Comparison of ENCODE assay signal across 33 cellular contexts in the genomic region with DNA sequence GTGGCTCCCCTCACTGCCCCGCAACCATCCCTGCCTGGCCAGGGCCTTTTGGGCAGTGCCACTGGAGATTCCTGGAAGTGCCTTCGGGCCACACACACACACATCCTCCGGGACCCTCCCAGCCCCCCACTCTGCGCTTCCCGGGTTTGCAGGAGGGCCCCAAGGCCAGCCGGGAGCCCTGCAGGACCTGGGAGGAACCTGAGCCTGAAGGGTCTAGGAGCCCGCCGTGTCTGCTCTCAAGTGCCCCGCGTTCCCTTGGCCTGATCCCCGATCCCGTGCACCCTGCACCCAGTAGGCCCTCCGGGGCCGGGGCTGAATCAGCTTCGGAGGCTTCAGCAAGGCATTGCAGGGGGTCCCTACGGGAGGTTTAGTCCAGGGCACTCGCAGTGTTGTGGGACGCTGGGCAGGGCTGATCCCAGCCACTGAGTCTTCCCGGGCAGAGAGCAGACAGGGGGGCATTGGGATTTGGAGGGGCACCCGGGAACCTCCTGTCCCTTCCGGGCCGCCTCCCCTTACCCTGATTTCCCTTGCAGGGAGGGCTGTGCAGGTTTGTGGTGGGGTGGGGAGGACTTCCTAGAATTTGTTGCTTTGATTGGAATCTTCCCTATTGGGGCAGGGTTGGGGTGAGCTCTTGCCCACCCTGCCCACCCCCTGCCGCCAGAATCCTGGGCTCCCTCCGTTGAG. TPM values are rescaled to one million over a fixed set of nuclear protein-coding genes. Genes with fewer than 3 reads are reported as not detected.
A peak's percentile ranks its signal among the peaks of the same experiment; 100 is the strongest.
DNase-seq lines count a peak whose midpoint lies in the region; ATAC-seq, FAIRE-seq and TF ChIP-seq lines count a peak whose summit lies in the region.
"Had no signal": no experiment of that assay in that cellular context is flagged by ENCODE, and none has a peak within 500 bp of the region (broad histone marks: within the 10 kb centered on the region; RNA-seq: fewer than 3 reads in every experiment).

No MANE protein-coding gene starts in this region.

- H3K9me3 Mint-ChIP-seq in nephron progenitor cell: no peaks in the 10 kb centered on the region
- H3K9me3 Mint-ChIP-seq: activated naive CD8-positive, alpha-beta T cell treated with anti-CD3 and anti-CD28 coated beads, Interleukin-2, amount 10 ng/mL, durations not matched to agents 7 days and 5 days; activated T-helper 2 cell treated with anti-CD3 and anti-CD28 coated beads, Interferon-gamma antibody, Interleukin-2, Interleukin-4, amounts not matched to agents 10 μg/mL and 5 μg/mL and 100 μg/mL, durations not matched to agents 14 hours and 24 hours and 36 hours; stimulated activated effector memory CD8-positive, alpha-beta T cell treated with anti-CD3 and anti-CD28 coated beads, Interleukin-12 subunit alpha, Interleukin-12 subunit beta, amount 100 ng/mL, for 72 hours; T-helper 2 cell treated with Interferon-gamma antibody and Interleukin-4, amounts not matched to agents 5 μg/mL and 100 μg/mL, for 36 hours had no signal

- TF ChIP-seq POLR2A in HepG2 (IDR thresholded peaks at IDR 0.05; ENCODE audit: insufficient read depth in 1 of 2, low read depth in 2 of 2, low read length in 2 of 2): no peak
- TF ChIP-seq POLR2A in right lobe of liver (IDR thresholded peaks at IDR 0.05): no peak
- no peak for TF ChIP-seq POLR2A in H1 (IDR thresholded peaks at IDR 0.05; ENCODE audit: control extremely low read depth in 1 of 2, low read depth in 2 of 2, low read length in 2 of 2)
- no peak for TF ChIP-seq POLR2A in body of pancreas (IDR thresholded peaks at IDR 0.05)
- TF ChIP-seq POLR2A in gastroesophageal sphincter (IDR thresholded peaks at IDR 0.05): no peak

- H2AFZ ChIP-seq in HepG2 (ENCODE audit: low read length) (no peak overlapping the region), H1 (ENCODE audit: low read length) (no peak overlapping the region)
- H2AFZ ChIP-seq: GM23248 had no signal

- TF ChIP-seq CTCF in HepG2 (CRISPR knock-in tag; IDR thresholded peaks at IDR 0.05) (no peak), right lobe of liver (IDR thresholded peaks at IDR 0.05) (no peak), H1 (IDR thresholded peaks at IDR 0.05; ENCODE audit: control extremely low read depth in 1 of 3, insufficient read depth in 1 of 3, low read depth in 1 of 3, low read length in 3 of 3) (no peak), nephron progenitor cell (IDR thresholded peaks at IDR 0.05) (no peak), body of pancreas (IDR thresholded peaks at IDR 0.05) (no peak), gastroesophageal sphincter (IDR thresholded peaks at IDR 0.05) (no peak)

- FAIRE-seq in HepG2 (lab: Jason Lieb, UNC): no peak
- FAIRE-seq in H1 (lab: Jason Lieb, UNC): no peak
- FAIRE-seq: A549, astrocyte, RCC 7860, small intestine, urothelium cell line had no signal

- H3K36me3 Mint-ChIP-seq in nephron progenitor cell (ENCODE audit: low read depth): no peaks in the 10 kb centered on the region
- H3K36me3 Mint-ChIP-seq: activated naive CD8-positive, alpha-beta T cell treated with anti-CD3 and anti-CD28 coated beads, Interleukin-2, amount 10 ng/mL, durations not matched to agents 7 days and 5 days; stimulated activated effector memory CD8-positive, alpha-beta T cell treated with anti-CD3 and anti-CD28 coated beads, Interleukin-12 subunit alpha, Interleukin-12 subunit beta, amount 100 ng/mL, for 72 hours had no signal

- DNase-seq in HepG2 (ENCODE audit: low spot score) (no peak), right lobe of liver (no peak), H1 (ENCODE audit: low read depth in 1 of 2, low spot score in 2 of 2) (peak in 1 of 2 experiments; percentile 66), nephron progenitor cell (no peak), body of pancreas (no peak), cerebellum (ENCODE audit: low spot score) (no peak), COLO829 (ENCODE audit: low spot score) (no peak)
- DNase-seq: activated naive CD8-positive, alpha-beta T cell treated with anti-CD3 and anti-CD28 coated beads, Interleukin-2, amount 10 ng/mL, durations not matched to agents 7 days and 5 days; BE2C; COR-L47; DMS79 treated with DMSO at 0.1 percent for 48 hours; GM23248; heart right ventricle; Kasumi-1; NCI-H1048; NCI-H1930; NCI-H526 treated with DMSO at 0.1 percent for 48 hours; small intestine; substantia nigra had no signal

- H3K79me2 ChIP-seq in HepG2 (ENCODE audit: insufficient read depth, low read length) (no peaks in the 10 kb centered on the region), H1 (ENCODE audit: control insufficient read depth in 1 of 2, insufficient read depth in 2 of 2, low read length in 2 of 2) (no peaks in the 10 kb centered on the region)

- no peaks in the 10 kb centered on the region; the same call in 1 of the 2 replicates for H3K23me2 ChIP-seq in H1 (ENCODE audit: low read depth, low read length)

- H3K9ac ChIP-seq in HepG2 (ENCODE audit: insufficient read depth, low read depth, low read length) (no peak overlapping the region), H1 (replicated peaks in 1 of 4; ENCODE audit: extremely low read depth in 1 of 4, low read depth in 3 of 4, low read length in 3 of 4) (no peak overlapping the region)
- H3K9ac ChIP-seq: GM23248 had no signal

- TF ChIP-seq EP300 in HepG2 (IDR thresholded peaks at IDR 0.05; ENCODE audit: low read depth in 2 of 2, low read length in 2 of 2) (no peak), HepG2 (CRISPR knock-in tag; IDR thresholded peaks at IDR 0.05; ENCODE audit: borderline replicate concordance) (no peak), H1 (IDR thresholded peaks at IDR 0.05; ENCODE audit: borderline replicate concordance in 1 of 2, low read depth in 2 of 2, low read length in 2 of 2) (no peak), gastroesophageal sphincter (IDR thresholded peaks at IDR 0.05) (no peak)

- H3K36me3 ChIP-seq in HepG2 (replicated peaks in 1 of 2; ENCODE audit: control insufficient read depth in 1 of 2, insufficient read depth in 2 of 2, low read length in 2 of 2): no peaks in the 10 kb centered on the region
- H3K36me3 ChIP-seq in right lobe of liver: no peaks in the 10 kb centered on the region
- no peaks in the 10 kb centered on the region for H3K36me3 ChIP-seq in H1 (ENCODE audit: control insufficient read depth in 2 of 4, insufficient read depth in 4 of 4, low read length in 3 of 4)
- H3K36me3 ChIP-seq in body of pancreas (replicated peaks in 1 of 2; ENCODE audit: insufficient read depth in 1 of 2, low read depth in 2 of 2): no peaks in the 10 kb centered on the region
- H3K36me3 ChIP-seq in gastroesophageal sphincter: no peaks in the 10 kb centered on the region
- H3K36me3 ChIP-seq: BE2C, heart right ventricle, neutrophil had no signal

- TF ChIP-seq RAD21 in HepG2 (CRISPR knock-in tag; IDR thresholded peaks at IDR 0.05) (no peak), H1 (IDR thresholded peaks at IDR 0.05 in 1 of 2, conservative IDR thresholded peaks at IDR 0.05 in 1 of 2; ENCODE audit: low read depth in 2 of 2, low read length in 2 of 2) (no peak)

- intact Hi-C loops in HepG2 (cut with micrococcal nuclease; ENCODE audit: unreplicated experiment) (no loop called here), right lobe of liver (cut with DNase I) (no loop called here), body of pancreas (cut with DNase I) (no loop called here)

- CTCF ChIA-PET in HepG2 (lab: Yijun Ruan, JAX; ENCODE audit: low intra/inter-chr PET ratio, low total read pairs) (no interaction called here), H1 (lab: Charles Lee; ENCODE audit: partially characterized antibody) (interaction anchor here (1.1 to 7.8 kb wide), 6 partner anchors 13 to 153 kb away, joined by 4 to 50 read pairs (median 6); no protein-coding TSS in a partner anchor)

- POLR2A ChIA-PET in HepG2 (lab: Yijun Ruan, JAX): no interaction called here
- POLR2A ChIA-PET in H1 (lab: Charles Lee; ENCODE audit: partially characterized antibody): interaction anchor here (0.8 to 2.6 kb wide), 6 partner anchors 9 to 97 kb away, joined by 3 to 23 read pairs (median 6); no protein-coding TSS in a partner anchor

- peak overlapping the region; percentile 70 for H3K4ac ChIP-seq in H1 (replicated peaks; ENCODE audit: insufficient read length, low read depth, low read length)

- H2BK5ac ChIP-seq in H1 (ENCODE audit: low read depth, low read length): peak overlapping the region; percentile 80; the same call in 1 of the 2 replicates

- ATAC-seq in HepG2: no peak
- ATAC-seq in right lobe of liver: no peak
- no peak for ATAC-seq in body of pancreas
- no peak for ATAC-seq in gastroesophageal sphincter
- ATAC-seq: heart right ventricle; stimulated activated effector memory CD8-positive, alpha-beta T cell treated with anti-CD3 and anti-CD28 coated beads, Interleukin-12 subunit alpha, Interleukin-12 subunit beta, amount 100 ng/mL, for 72 hours had no signal

- peak overlapping the region; percentile 85 for H3K18ac ChIP-seq in H1 (ENCODE audit: extremely low read depth, low read length)

- H3K4me1 ChIP-seq in HepG2 (ENCODE audit: insufficient read depth, low read length) (peaks cover 56% of the 10 kb centered on the region), right lobe of liver (peaks cover 0 to 37% (median 7%) of the 10 kb centered on the region in 4 donors), H1 (replicated peaks in 1 of 4; ENCODE audit: control insufficient read depth in 3 of 4, insufficient read depth in 4 of 4, low read length in 3 of 4) (peaks cover 16 to 63% (median 51%) of the 10 kb centered on the region in 4 experiments), body of pancreas (peaks cover 30% of the 10 kb centered on the region), gastroesophageal sphincter (peaks cover 0 to 7% (median 0%) of the 10 kb centered on the region in 3 donors)

- H3K14ac ChIP-seq in H1 (ENCODE audit: insufficient read length): no peak overlapping the region

- no peaks in the 10 kb centered on the region for H3K9me3 ChIP-seq in HepG2 (ENCODE audit: low read length)
- no peaks in the 10 kb centered on the region for H3K9me3 ChIP-seq in right lobe of liver
- no peaks in the 10 kb centered on the region for H3K9me3 ChIP-seq in H1 (ENCODE audit: insufficient read depth in 2 of 2, low read depth in 1 of 2, low read length in 1 of 2)
- no peaks in the 10 kb centered on the region for H3K9me3 ChIP-seq in body of pancreas
- no peaks in the 10 kb centered on the region for H3K9me3 ChIP-seq in gastroesophageal sphincter
- H3K9me3 ChIP-seq: A549, BE2C, heart right ventricle, mucosa of descending colon, neutrophil had no signal

- no peak overlapping the region for H2BK120ac ChIP-seq in H1 (replicated peaks; ENCODE audit: low read depth, low read length)

- H3K79me1 ChIP-seq in H1 (ENCODE audit: low read depth, low read length): no peaks in the 10 kb centered on the region

- H4K20me1 ChIP-seq in HepG2 (ENCODE audit: insufficient read depth, low read length): no peaks in the 10 kb centered on the region
- no peaks in the 10 kb centered on the region for H4K20me1 ChIP-seq in H1 (replicated peaks in 1 of 2; ENCODE audit: control insufficient read depth in 1 of 2, insufficient read depth in 2 of 2, low read length in 2 of 2)

- H3K56ac ChIP-seq in H1 (replicated peaks; ENCODE audit: insufficient read length, low read depth, low read length): no peak overlapping the region

- no TSS peak for BruUV-seq in HepG2 (replicated peaks; lab: Mats Ljungman, UMichigan)

- in situ Hi-C loops in HepG2 (cut with HindIII; ENCODE audit: extremely low pct_ligation_motif_present, low pct_unique_long_range_greater_than_20kb): no loop called here

- H3K23ac ChIP-seq in H1 (ENCODE audit: insufficient read length): no peak overlapping the region

- H2BK15ac ChIP-seq in H1 (ENCODE audit: low read length): peak overlapping the region; percentile 72; the same call in 1 of the 2 replicates

- H2BK20ac ChIP-seq in H1 (ENCODE audit: low read length): peak overlapping the region; percentile 72; the same call in 1 of the 2 replicates

- no peak overlapping the region for H4K5ac ChIP-seq in H1 (ENCODE audit: insufficient read length, low read depth, low read length)

- H3K4me2 ChIP-seq in HepG2 (ENCODE audit: low read depth, low read length): no peak overlapping the region; the same call in 1 of the 2 replicates
- peak overlapping the region; percentile 55 to 60 for H3K4me2 ChIP-seq in H1 (ENCODE audit: insufficient read depth in 1 of 2, low read depth in 2 of 2, low read length in 2 of 2)

- H3K4me1 Mint-ChIP-seq in nephron progenitor cell: peaks cover 85% of the 10 kb centered on the region
- H3K4me1 Mint-ChIP-seq: stimulated activated effector memory CD8-positive, alpha-beta T cell treated with anti-CD3 and anti-CD28 coated beads, Interleukin-12 subunit alpha, Interleukin-12 subunit beta, amount 100 ng/mL, for 72 hours had no signal

- no peak overlapping the region for H3K27ac ChIP-seq in HepG2 (ENCODE audit: extremely low read length, insufficient read depth, low read length)
- H3K27ac ChIP-seq in right lobe of liver: no peak overlapping the region
- no peak overlapping the region for H3K27ac ChIP-seq in H1 (ENCODE audit: low read depth, low read length)
- H3K27ac ChIP-seq in body of pancreas: no peak overlapping the region
- no peak overlapping the region for H3K27ac ChIP-seq in gastroesophageal sphincter
- H3K27ac ChIP-seq: GM23248, neutrophil, VCaP had no signal

- peaks cover 9% of the 10 kb centered on the region for H3K27me3 Mint-ChIP-seq in nephron progenitor cell (ENCODE audit: low read depth, poor library complexity)

- H3K27ac Mint-ChIP-seq in nephron progenitor cell: no peak overlapping the region
- H3K27ac Mint-ChIP-seq: activated naive CD8-positive, alpha-beta T cell treated with anti-CD3 and anti-CD28 coated beads, Interleukin-2, amount 10 ng/mL, durations not matched to agents 7 days and 5 days; activated T-helper 2 cell treated with anti-CD3 and anti-CD28 coated beads, Interferon-gamma antibody, Interleukin-2, Interleukin-4, amounts not matched to agents 10 μg/mL and 5 μg/mL and 100 μg/mL, durations not matched to agents 14 hours and 24 hours and 36 hours; stimulated activated effector memory CD8-positive, alpha-beta T cell treated with anti-CD3 and anti-CD28 coated beads, Interleukin-12 subunit alpha, Interleukin-12 subunit beta, amount 100 ng/mL, for 72 hours; T-helper 2 cell treated with Interferon-gamma antibody and Interleukin-4, amounts not matched to agents 5 μg/mL and 100 μg/mL, for 36 hours had no signal

- H2BK12ac ChIP-seq in H1 (ENCODE audit: low read depth, low read length): peak overlapping the region; percentile 94; the same call in 1 of the 2 replicates

- peak overlapping the region; percentile 68 for H3K4me3 Mint-ChIP-seq in nephron progenitor cell
- H3K4me3 Mint-ChIP-seq: activated naive CD8-positive, alpha-beta T cell treated with anti-CD3 and anti-CD28 coated beads, Interleukin-2, amount 10 ng/mL, durations not matched to agents 7 days and 5 days; stimulated activated effector memory CD8-positive, alpha-beta T cell treated with anti-CD3 and anti-CD28 coated beads, Interleukin-12 subunit alpha, Interleukin-12 subunit beta, amount 100 ng/mL, for 72 hours; T-helper 2 cell treated with Interferon-gamma antibody and Interleukin-4, amounts not matched to agents 5 μg/mL and 100 μg/mL, for 36 hours had no signal

- H3K27me3 ChIP-seq in HepG2 (ENCODE audit: control insufficient read depth in 1 of 2, insufficient read depth in 2 of 2, low read length in 2 of 2): peaks cover 33 to 91% of the 10 kb centered on the region in 2 experiments
- H3K27me3 ChIP-seq in right lobe of liver: no peaks in the 10 kb centered on the region
- peaks cover 0 to 2% (median 0%) of the 10 kb centered on the region in 4 experiments; a peak in 4 of 7 replicates for H3K27me3 ChIP-seq in H1 (replicated peaks in 1 of 4; ENCODE audit: control insufficient read depth in 3 of 4, extremely low read depth in 1 of 4, insufficient read depth in 3 of 4, low read length in 3 of 4)
- H3K27me3 ChIP-seq in body of pancreas: no peaks in the 10 kb centered on the region
- H3K27me3 ChIP-seq in gastroesophageal sphincter: peaks cover 45% of the 10 kb centered on the region
- H3K27me3 ChIP-seq: BE2C had no signal

- no peak overlapping the region for H2AK5ac ChIP-seq in H1 (ENCODE audit: low read depth, low read length)

- peak overlapping the region; percentile 41; the same call in 1 of the 2 replicates for H4K8ac ChIP-seq in H1 (ENCODE audit: extremely low read depth, insufficient read depth, low read length)

- H3K4me3 ChIP-seq in HepG2 (replicated peaks in 1 of 3; ENCODE audit: insufficient read depth in 1 of 3, low read depth in 2 of 3, low read length in 3 of 3) (peak overlapping the region in 1 of 3 experiments; percentile 33; a peak in 1 of 6 replicates), right lobe of liver (no peak overlapping the region), H1 (ENCODE audit: extremely low read depth in 1 of 4, insufficient read depth in 2 of 4, low read depth in 3 of 4, low read length in 4 of 4) (peak overlapping the region in 1 of 4 experiments; percentile 42; a peak in 2 of 8 replicates), body of pancreas (no peak overlapping the region), gastroesophageal sphincter (no peak overlapping the region)
- H3K4me3 ChIP-seq: A549, GM23248, heart right ventricle, mucosa of descending colon had no signal

- peak overlapping the region; percentile 75 for H4K91ac ChIP-seq in H1 (replicated peaks; ENCODE audit: insufficient read length, low read length)

- 26% methylated on average over 9 of the region's 24 CpGs for WGBS in HepG2 (ENCODE audit: low lambda C conversion rate)
- WGBS in right lobe of liver (ENCODE audit: insufficient coverage, low coverage, low lambda C conversion rate, missing lambda C conversion rate): 0% methylated on average over 1 of the region's 24 CpGs
- 47% methylated on average over 21 of the region's 24 CpGs; no CpG with 5 or more reads in 1 of the 2 experiments for WGBS in H1 (ENCODE audit: extremely low coverage in 1 of 2, insufficient coverage in 1 of 2, insufficient read length in 1 of 2, insufficient replicate concordance in 2 of 2, low coverage in 1 of 2, low lambda C conversion rate in 2 of 2, missing lambda C conversion rate in 1 of 2), 2 experiments
- 62 to 77% methylated on average over 19 to 20 of the region's 24 CpGs for WGBS in body of pancreas, 2 donors
- WGBS in gastroesophageal sphincter (ENCODE audit: low coverage in 1 of 2), 2 donors: 71% methylated on average over 4 of the region's 24 CpGs; no CpG with 5 or more reads in 1 of the 2 donors

RNA-seq across cellular contexts. Expression of gene TMEM235, which starts 36.9 kb away (rescaled TPM):
- not detected in 2 replicates for total RNA-seq in HepG2 (2016; rRNA removed; fragmentation: Illumina TruSeq; extraction: Trizol)
- total RNA-seq in HepG2 (2016; cell fraction: cytosol; rRNA removed; fragmentation: Illumina TruSeq; extraction: Trizol; ENCODE audit: low read depth): not detected in 2 replicates
- not detected in 2 replicates for total RNA-seq in HepG2 (2016; cell fraction: insoluble cytoplasmic fraction; rRNA removed; fragmentation: Illumina TruSeq; extraction: Trizol)
- total RNA-seq in HepG2 (2016; cell fraction: membrane; rRNA removed; fragmentation: Illumina TruSeq; extraction: Trizol): not detected in 2 replicates
- total RNA-seq in HepG2 (2016; cell fraction: nucleus; rRNA removed; fragmentation: Illumina TruSeq; extraction: Trizol): not detected in 2 replicates
- not detected in 2 replicates for polyA plus RNA-seq in HepG2 (2011; rRNA removed)
- not detected in 2 replicates for polyA plus RNA-seq in HepG2 (2011; cell fraction: cytosol; rRNA removed)
- not detected in 2 replicates for polyA plus RNA-seq in HepG2 (2011; cell fraction: nucleus; rRNA removed)
- not detected in 2 replicates for polyA plus RNA-seq in HepG2 (2012)
- polyA plus RNA-seq in HepG2 (2016; cell fraction: cytosol; fragmentation: Illumina TruSeq; extraction: Trizol; ENCODE audit: low read depth): not detected in 2 replicates
- not detected in 2 replicates for polyA plus RNA-seq in HepG2 (2016; cell fraction: insoluble cytoplasmic fraction; fragmentation: Illumina TruSeq; extraction: Trizol; ENCODE audit: low read depth)
- polyA plus RNA-seq in HepG2 (2016; cell fraction: membrane; fragmentation: Illumina TruSeq; extraction: Trizol; ENCODE audit: low read depth): not detected in 2 replicates
- polyA plus RNA-seq in HepG2 (2016; cell fraction: nucleus; fragmentation: Illumina TruSeq; extraction: Trizol; ENCODE audit: insufficient read depth, low read depth): not detected in 2 replicates
- polyA minus RNA-seq in HepG2 (2011; rRNA and poly(A)+ RNA removed; ENCODE audit: low replicate concordance): not detected in 2 replicates
- polyA minus RNA-seq in HepG2 (2011; cell fraction: cytosol; rRNA and poly(A)+ RNA removed): not detected in 2 replicates
- not detected in 2 replicates for polyA minus RNA-seq in HepG2 (2011; cell fraction: nucleus; rRNA and poly(A)+ RNA removed)
- total RNA-seq in right lobe of liver: not detected
- total RNA-seq in H1 (2021; fragmentation: NEBNext Ultra II Directional; extraction: Animal tissue kit (Norgen Biotek cat#: 25700)): 0.15 TPM in 1 of 2 replicates, not detected in the other
- polyA plus RNA-seq in H1 (2011; rRNA removed): 0.05 and 0.14 TPM in 2 replicates
- polyA plus RNA-seq in H1 (2011; cell fraction: cytosol; rRNA removed): 0.17 TPM
- polyA plus RNA-seq in H1 (2011; cell fraction: nucleus; rRNA removed): 0.68 TPM
- 0.13 to 0.36 TPM (median 0.23 TPM) in 4 replicates for polyA plus RNA-seq in H1 (2012, experiment 1 of 2)
- not detected for polyA plus RNA-seq in H1 (2012, experiment 2 of 2)
- 0.02 TPM for polyA plus RNA-seq in H1 (2013, experiment 1 of 2)
- not detected for polyA plus RNA-seq in H1 (2013, experiment 2 of 2)
- not detected in 2 replicates for polyA minus RNA-seq in H1 (2011; rRNA and poly(A)+ RNA removed)
- not detected for polyA minus RNA-seq in H1 (2011; cell fraction: cytosol; rRNA and poly(A)+ RNA removed)
- not detected for polyA minus RNA-seq in H1 (2011; cell fraction: nucleus; rRNA and poly(A)+ RNA removed)
- total RNA-seq in body of pancreas: not detected
- total RNA-seq in gastroesophageal sphincter: not detected
- total RNA-seq in cerebellum: 1.6 TPM
- total RNA-seq: activated naive CD8-positive, alpha-beta T cell treated with anti-CD3 and anti-CD28 coated beads, Interleukin-2, amount 10 ng/mL, durations not matched to agents 7 days and 5 days; activated T-helper 2 cell treated with anti-CD3 and anti-CD28 coated beads, Interferon-gamma antibody, Interleukin-2, Interleukin-4, amounts not matched to agents 10 μg/mL and 5 μg/mL and 100 μg/mL, durations not matched to agents 14 hours and 24 hours and 36 hours; astrocyte; epithelial cell of proximal tubule; GM23248; heart right ventricle; liver; mucosa of descending colon; pulmonary artery endothelial cell had no signal
- polyA plus RNA-seq: A549, GM23248, heart right ventricle, small intestine had no signal

RNA-seq across cellular contexts. Expression of gene BIRC5, which starts 54.3 kb away (rescaled TPM):
- total RNA-seq in HepG2 (2016; rRNA removed; fragmentation: Illumina TruSeq; extraction: Trizol): 135 and 167 TPM in 2 replicates
- total RNA-seq in HepG2 (2016; cell fraction: cytosol; rRNA removed; fragmentation: Illumina TruSeq; extraction: Trizol; ENCODE audit: low read depth): 34.5 and 39.0 TPM in 2 replicates
- total RNA-seq in HepG2 (2016; cell fraction: insoluble cytoplasmic fraction; rRNA removed; fragmentation: Illumina TruSeq; extraction: Trizol): 131 and 168 TPM in 2 replicates
- 97.3 and 97.8 TPM in 2 replicates for total RNA-seq in HepG2 (2016; cell fraction: membrane; rRNA removed; fragmentation: Illumina TruSeq; extraction: Trizol)
- 62.8 and 63.7 TPM in 2 replicates for total RNA-seq in HepG2 (2016; cell fraction: nucleus; rRNA removed; fragmentation: Illumina TruSeq; extraction: Trizol)
- polyA plus RNA-seq in HepG2 (2011; rRNA removed): 18.5 and 30.3 TPM in 2 replicates
- polyA plus RNA-seq in HepG2 (2011; cell fraction: cytosol; rRNA removed): 26.4 and 35.2 TPM in 2 replicates
- 11.3 and 14.8 TPM in 2 replicates for polyA plus RNA-seq in HepG2 (2011; cell fraction: nucleus; rRNA removed)
- polyA plus RNA-seq in HepG2 (2012): 20.8 and 42.6 TPM in 2 replicates
- polyA plus RNA-seq in HepG2 (2016; cell fraction: cytosol; fragmentation: Illumina TruSeq; extraction: Trizol; ENCODE audit: low read depth): 27.8 and 29.4 TPM in 2 replicates
- 158 and 162 TPM in 2 replicates for polyA plus RNA-seq in HepG2 (2016; cell fraction: insoluble cytoplasmic fraction; fragmentation: Illumina TruSeq; extraction: Trizol; ENCODE audit: low read depth)
- 64.5 and 65.4 TPM in 2 replicates for polyA plus RNA-seq in HepG2 (2016; cell fraction: membrane; fragmentation: Illumina TruSeq; extraction: Trizol; ENCODE audit: low read depth)
- polyA plus RNA-seq in HepG2 (2016; cell fraction: nucleus; fragmentation: Illumina TruSeq; extraction: Trizol; ENCODE audit: insufficient read depth, low read depth): 90.2 and 97.1 TPM in 2 replicates
- 62.3 and 97.9 TPM in 2 replicates for polyA minus RNA-seq in HepG2 (2011; rRNA and poly(A)+ RNA removed; ENCODE audit: low replicate concordance)
- polyA minus RNA-seq in HepG2 (2011; cell fraction: cytosol; rRNA and poly(A)+ RNA removed): 18.6 and 37.7 TPM in 2 replicates
- 20.9 and 36.8 TPM in 2 replicates for polyA minus RNA-seq in HepG2 (2011; cell fraction: nucleus; rRNA and poly(A)+ RNA removed)
- 1 to 10 TPM in 4 of 6 experiments, under 1 TPM in 2; 0.57 to 2.0 (median 1.4) TPM for total RNA-seq in right lobe of liver
- total RNA-seq in H1 (2021; fragmentation: NEBNext Ultra II Directional; extraction: Animal tissue kit (Norgen Biotek cat#: 25700)): 106 and 108 TPM in 2 replicates
- polyA plus RNA-seq in H1 (2011; rRNA removed): 42.2 and 48.8 TPM in 2 replicates
- polyA plus RNA-seq in H1 (2011; cell fraction: cytosol; rRNA removed): 53.5 TPM
- polyA plus RNA-seq in H1 (2011; cell fraction: nucleus; rRNA removed): 78.0 TPM
- polyA plus RNA-seq in H1 (2012, experiment 1 of 2): 58.7 to 71.7 TPM (median 68.1 TPM) in 4 replicates
- polyA plus RNA-seq in H1 (2012, experiment 2 of 2): 111 TPM
- polyA plus RNA-seq in H1 (2013, experiment 1 of 2): 64.6 TPM
- 66.0 TPM for polyA plus RNA-seq in H1 (2013, experiment 2 of 2)
- polyA minus RNA-seq in H1 (2011; rRNA and poly(A)+ RNA removed): 39.6 and 46.5 TPM in 2 replicates
- 43.1 TPM for polyA minus RNA-seq in H1 (2011; cell fraction: cytosol; rRNA and poly(A)+ RNA removed)
- 41.5 TPM for polyA minus RNA-seq in H1 (2011; cell fraction: nucleus; rRNA and poly(A)+ RNA removed)
- total RNA-seq in body of pancreas: not detected
- total RNA-seq in gastroesophageal sphincter: 1 to 10 TPM in 1 of 4 donors, under 1 TPM in 1, not detected in 2; 0.27 to 1.6 TPM
- 17.6 TPM for total RNA-seq in cerebellum
